1 cellular context compared by ENCODE assay signal in genomic region chr17:38798614-38799500, GRCh38.
TF ChIP-seq lines count a peak whose summit lies in the region.

No MANE protein-coding gene starts in this region.

TF ChIP-seq in HepG2, 621 proteins besides CTCF, POLR2A, EP300 and RAD21 (continued from another document and continues in another):
- TF ChIP-seq, protein P1, sequence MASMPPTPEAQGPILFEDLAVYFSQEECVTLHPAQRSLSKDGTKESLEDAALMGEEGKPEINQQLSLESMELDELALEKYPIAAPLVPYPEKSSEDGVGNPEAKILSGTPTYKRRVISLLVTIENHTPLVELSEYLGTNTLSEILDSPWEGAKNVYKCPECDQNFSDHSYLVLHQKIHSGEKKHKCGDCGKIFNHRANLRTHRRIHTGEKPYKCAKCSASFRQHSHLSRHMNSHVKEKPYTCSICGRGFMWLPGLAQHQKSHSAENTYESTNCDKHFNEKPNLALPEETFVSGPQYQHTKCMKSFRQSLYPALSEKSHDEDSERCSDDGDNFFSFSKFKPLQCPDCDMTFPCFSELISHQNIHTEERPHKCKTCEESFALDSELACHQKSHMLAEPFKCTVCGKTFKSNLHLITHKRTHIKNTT (CRISPR knock-in tag; IDR thresholded peaks at IDR 0.05), result no peak
- TF ChIP-seq KMT2A (CRISPR knock-in tag; IDR thresholded peaks at IDR 0.05), result peak; percentile 66
- 0 out of 2 replicates have a peak, but pooled peaks have one; percentile 45 for TF ChIP-seq ZNF737 (CRISPR knock-in tag; IDR thresholded peaks at IDR 0.05; ENCODE audit: borderline replicate concordance)
- 0 out of 2 replicates have a peak, but pooled peaks have one; percentile 56 for TF ChIP-seq HBP1 (CRISPR knock-in tag; IDR thresholded peaks at IDR 0.05; ENCODE audit: low read depth)
- TF ChIP-seq RBAK (CRISPR knock-in tag; IDR thresholded peaks at IDR 0.05), result 0 out of 2 replicates have a peak, but pooled peaks have one; percentile 64
- peak; percentile 77 for TF ChIP-seq SPEN (CRISPR knock-in tag; IDR thresholded peaks at IDR 0.05; ENCODE audit: low read depth)
- no peak for TF ChIP-seq NFKBIZ (CRISPR knock-in tag; IDR thresholded peaks at IDR 0.05)
- peak; percentile 91 for TF ChIP-seq NR0B2 (CRISPR knock-in tag; IDR thresholded peaks at IDR 0.05)
- peak; percentile 86 for TF ChIP-seq BORCS8-MEF2B (CRISPR knock-in tag; IDR thresholded peaks at IDR 0.05)
- no peak for TF ChIP-seq TBX3 (IDR thresholded peaks at IDR 0.05; ENCODE audit: borderline replicate concordance)
- TF ChIP-seq ZBTB38 (CRISPR knock-in tag; IDR thresholded peaks at IDR 0.05), result peak; percentile 87
- peak; percentile 74 for TF ChIP-seq MYC (CRISPR knock-in tag; IDR thresholded peaks at IDR 0.05; ENCODE audit: borderline replicate concordance)
- 0 out of 2 replicates have a peak, but pooled peaks have one; percentile 39 for TF ChIP-seq SNAI1 (CRISPR knock-in tag; IDR thresholded peaks at IDR 0.05; ENCODE audit: borderline replicate concordance)
- TF ChIP-seq ZNF800 (CRISPR knock-in tag; IDR thresholded peaks at IDR 0.05), result no peak
- peak; percentile 95 for TF ChIP-seq AKAP8 (CRISPR knock-in tag; IDR thresholded peaks at IDR 0.05)
- TF ChIP-seq ARNT (IDR thresholded peaks at IDR 0.05), result no peak
- TF ChIP-seq YEATS4 (CRISPR knock-in tag; IDR thresholded peaks at IDR 0.05; ENCODE audit: borderline replicate concordance), result no peak
- TF ChIP-seq ZBTB7B (CRISPR knock-in tag; IDR thresholded peaks at IDR 0.05), result peak; percentile 81
- TF ChIP-seq SOX6 (IDR thresholded peaks at IDR 0.05), result no peak
- TF ChIP-seq SOX6 (CRISPR knock-in tag; IDR thresholded peaks at IDR 0.05), result no peak; the same call in 1 of the 2 replicates
- peak; percentile 15; the same call in 1 of the 2 replicates for TF ChIP-seq KAT8 (CRISPR knock-in tag; IDR thresholded peaks at IDR 0.05)
- peak; percentile 61; the same call in 1 of the 2 replicates for TF ChIP-seq ZNF746 (CRISPR knock-in tag; IDR thresholded peaks at IDR 0.05)
- TF ChIP-seq ATF7-NPFF (CRISPR knock-in tag; IDR thresholded peaks at IDR 0.05; ENCODE audit: low read depth), result peak; percentile 23; the same call in 1 of the 2 replicates
- peak; percentile 51 for TF ChIP-seq ZNF747 (CRISPR knock-in tag; IDR thresholded peaks at IDR 0.05; ENCODE audit: borderline replicate concordance)
- TF ChIP-seq ZNF674 (CRISPR knock-in tag; IDR thresholded peaks at IDR 0.05; ENCODE audit: low read depth), result peak; percentile 74; the same call in 1 of the 2 replicates
- TF ChIP-seq GPN1 (CRISPR knock-in tag; IDR thresholded peaks at IDR 0.05; ENCODE audit: borderline replicate concordance), result peak; percentile 16; the same call in 1 of the 2 replicates
- no peak for TF ChIP-seq NFE2L2 (IDR thresholded peaks at IDR 0.05; ENCODE audit: low read length)
- TF ChIP-seq ZNF564 (CRISPR knock-in tag; IDR thresholded peaks at IDR 0.05), result peak; percentile 59; the same call in 1 of the 2 replicates
- TF ChIP-seq, protein P2, sequence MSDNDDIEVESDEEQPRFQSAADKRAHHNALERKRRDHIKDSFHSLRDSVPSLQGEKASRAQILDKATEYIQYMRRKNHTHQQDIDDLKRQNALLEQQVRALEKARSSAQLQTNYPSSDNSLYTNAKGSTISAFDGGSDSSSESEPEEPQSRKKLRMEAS (IDR thresholded peaks at IDR 0.05), result peak; percentile 84
- TF ChIP-seq DMAP1 (CRISPR knock-in tag; IDR thresholded peaks at IDR 0.05), result no peak; the same call in 1 of the 2 replicates
- TF ChIP-seq, protein P3, sequence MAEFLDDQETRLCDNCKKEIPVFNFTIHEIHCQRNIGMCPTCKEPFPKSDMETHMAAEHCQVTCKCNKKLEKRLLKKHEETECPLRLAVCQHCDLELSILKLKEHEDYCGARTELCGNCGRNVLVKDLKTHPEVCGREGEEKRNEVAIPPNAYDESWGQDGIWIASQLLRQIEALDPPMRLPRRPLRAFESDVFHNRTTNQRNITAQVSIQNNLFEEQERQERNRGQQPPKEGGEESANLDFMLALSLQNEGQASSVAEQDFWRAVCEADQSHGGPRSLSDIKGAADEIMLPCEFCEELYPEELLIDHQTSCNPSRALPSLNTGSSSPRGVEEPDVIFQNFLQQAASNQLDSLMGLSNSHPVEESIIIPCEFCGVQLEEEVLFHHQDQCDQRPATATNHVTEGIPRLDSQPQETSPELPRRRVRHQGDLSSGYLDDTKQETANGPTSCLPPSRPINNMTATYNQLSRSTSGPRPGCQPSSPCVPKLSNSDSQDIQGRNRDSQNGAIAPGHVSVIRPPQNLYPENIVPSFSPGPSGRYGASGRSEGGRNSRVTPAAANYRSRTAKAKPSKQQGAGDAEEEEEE (CRISPR knock-in tag; IDR thresholded peaks at IDR 0.05; ENCODE audit: borderline replicate concordance), result no peak
- peak; percentile 60; the same call in 1 of the 2 replicates for TF ChIP-seq MIER3 (CRISPR knock-in tag; IDR thresholded peaks at IDR 0.05; ENCODE audit: borderline replicate concordance)
- peak; percentile 37; the same call in 1 of the 2 replicates for TF ChIP-seq ZNF83 (CRISPR knock-in tag; IDR thresholded peaks at IDR 0.05; ENCODE audit: borderline replicate concordance)
- TF ChIP-seq, protein P4, sequence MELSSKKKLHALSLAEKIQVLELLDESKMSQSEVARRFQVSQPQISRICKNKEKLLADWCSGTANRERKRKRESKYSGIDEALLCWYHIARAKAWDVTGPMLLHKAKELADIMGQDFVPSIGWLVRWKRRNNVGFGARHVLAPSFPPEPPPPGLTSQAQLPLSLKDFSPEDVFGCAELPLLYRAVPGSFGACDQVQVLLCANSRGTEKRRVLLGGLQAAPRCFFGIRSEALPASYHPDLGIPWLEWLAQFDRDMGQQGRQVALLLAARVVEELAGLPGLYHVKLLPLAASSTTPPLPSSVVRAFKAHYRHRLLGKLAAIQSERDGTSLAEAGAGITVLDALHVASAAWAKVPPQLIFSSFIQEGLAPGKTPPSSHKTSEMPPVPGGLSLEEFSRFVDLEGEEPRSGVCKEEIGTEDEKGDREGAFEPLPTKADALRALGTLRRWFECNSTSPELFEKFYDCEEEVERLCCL (CRISPR knock-in tag; IDR thresholded peaks at IDR 0.05; ENCODE audit: borderline replicate concordance), result 0 out of 2 replicates have a peak, but pooled peaks have one; percentile 33
- TF ChIP-seq, protein P5, sequence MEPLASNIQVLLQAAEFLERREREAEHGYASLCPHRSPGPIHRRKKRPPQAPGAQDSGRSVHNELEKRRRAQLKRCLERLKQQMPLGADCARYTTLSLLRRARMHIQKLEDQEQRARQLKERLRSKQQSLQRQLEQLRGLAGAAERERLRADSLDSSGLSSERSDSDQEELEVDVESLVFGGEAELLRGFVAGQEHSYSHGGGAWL (CRISPR knock-in tag; IDR thresholded peaks at IDR 0.05), result peak; percentile 66; the same call in 1 of the 2 replicates
- no peak for TF ChIP-seq MZF1 (CRISPR knock-in tag; IDR thresholded peaks at IDR 0.05; ENCODE audit: borderline replicate concordance)
- TF ChIP-seq, protein P6, sequence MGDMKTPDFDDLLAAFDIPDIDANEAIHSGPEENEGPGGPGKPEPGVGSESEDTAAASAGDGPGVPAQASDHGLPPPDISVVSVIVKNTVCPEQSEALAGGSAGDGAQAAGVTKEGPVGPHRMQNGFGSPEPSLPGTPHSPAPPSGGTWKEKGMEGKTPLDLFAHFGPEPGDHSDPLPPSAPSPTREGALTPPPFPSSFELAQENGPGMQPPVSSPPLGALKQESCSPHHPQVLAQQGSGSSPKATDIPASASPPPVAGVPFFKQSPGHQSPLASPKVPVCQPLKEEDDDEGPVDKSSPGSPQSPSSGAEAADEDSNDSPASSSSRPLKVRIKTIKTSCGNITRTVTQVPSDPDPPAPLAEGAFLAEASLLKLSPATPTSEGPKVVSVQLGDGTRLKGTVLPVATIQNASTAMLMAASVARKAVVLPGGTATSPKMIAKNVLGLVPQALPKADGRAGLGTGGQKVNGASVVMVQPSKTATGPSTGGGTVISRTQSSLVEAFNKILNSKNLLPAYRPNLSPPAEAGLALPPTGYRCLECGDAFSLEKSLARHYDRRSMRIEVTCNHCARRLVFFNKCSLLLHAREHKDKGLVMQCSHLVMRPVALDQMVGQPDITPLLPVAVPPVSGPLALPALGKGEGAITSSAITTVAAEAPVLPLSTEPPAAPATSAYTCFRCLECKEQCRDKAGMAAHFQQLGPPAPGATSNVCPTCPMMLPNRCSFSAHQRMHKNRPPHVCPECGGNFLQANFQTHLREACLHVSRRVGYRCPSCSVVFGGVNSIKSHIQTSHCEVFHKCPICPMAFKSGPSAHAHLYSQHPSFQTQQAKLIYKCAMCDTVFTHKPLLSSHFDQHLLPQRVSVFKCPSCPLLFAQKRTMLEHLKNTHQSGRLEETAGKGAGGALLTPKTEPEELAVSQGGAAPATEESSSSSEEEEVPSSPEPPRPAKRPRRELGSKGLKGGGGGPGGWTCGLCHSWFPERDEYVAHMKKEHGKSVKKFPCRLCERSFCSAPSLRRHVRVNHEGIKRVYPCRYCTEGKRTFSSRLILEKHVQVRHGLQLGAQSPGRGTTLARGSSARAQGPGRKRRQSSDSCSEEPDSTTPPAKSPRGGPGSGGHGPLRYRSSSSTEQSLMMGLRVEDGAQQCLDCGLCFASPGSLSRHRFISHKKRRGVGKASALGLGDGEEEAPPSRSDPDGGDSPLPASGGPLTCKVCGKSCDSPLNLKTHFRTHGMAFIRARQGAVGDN (CRISPR knock-in tag; IDR thresholded peaks at IDR 0.05), result peak; percentile 80
- TF ChIP-seq TCF12 (IDR thresholded peaks at IDR 0.05), result no peak
- TF ChIP-seq TCF12 (CRISPR knock-in tag; IDR thresholded peaks at IDR 0.05), result peak; percentile 23; the same call in 1 of the 2 replicates
- TF ChIP-seq, protein P7, sequence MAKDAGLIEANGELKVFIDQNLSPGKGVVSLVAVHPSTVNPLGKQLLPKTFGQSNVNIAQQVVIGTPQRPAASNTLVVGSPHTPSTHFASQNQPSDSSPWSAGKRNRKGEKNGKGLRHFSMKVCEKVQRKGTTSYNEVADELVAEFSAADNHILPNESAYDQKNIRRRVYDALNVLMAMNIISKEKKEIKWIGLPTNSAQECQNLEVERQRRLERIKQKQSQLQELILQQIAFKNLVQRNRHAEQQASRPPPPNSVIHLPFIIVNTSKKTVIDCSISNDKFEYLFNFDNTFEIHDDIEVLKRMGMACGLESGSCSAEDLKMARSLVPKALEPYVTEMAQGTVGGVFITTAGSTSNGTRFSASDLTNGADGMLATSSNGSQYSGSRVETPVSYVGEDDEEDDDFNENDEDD (CRISPR knock-in tag; IDR thresholded peaks at IDR 0.05; ENCODE audit: borderline replicate concordance), result peak; percentile 56; the same call in 1 of the 2 replicates
- TF ChIP-seq ZNF766 (CRISPR knock-in tag; IDR thresholded peaks at IDR 0.05; ENCODE audit: borderline replicate concordance), result no peak
- no peak for TF ChIP-seq PCBP2 (optimal IDR thresholded peaks at IDR 0.05; ENCODE audit: low read depth, low read length, poor library complexity, severe bottlenecking)
- no peak for TF ChIP-seq ZNF552 (CRISPR knock-in tag; IDR thresholded peaks at IDR 0.05; ENCODE audit: borderline replicate concordance)
- TF ChIP-seq HOXA9 (CRISPR knock-in tag; IDR thresholded peaks at IDR 0.05; ENCODE audit: borderline replicate concordance), result no peak
- TF ChIP-seq ZNF879 (CRISPR knock-in tag; IDR thresholded peaks at IDR 0.05), result 0 out of 2 replicates have a peak, but pooled peaks have one; percentile 55
- TF ChIP-seq BHLHE40 (IDR thresholded peaks at IDR 0.05; ENCODE audit: low read length), result no peak
- TF ChIP-seq ZNF772 (CRISPR knock-in tag; IDR thresholded peaks at IDR 0.05), result peak; percentile 79; the same call in 1 of the 2 replicates
- TF ChIP-seq SIX1 (CRISPR knock-in tag; IDR thresholded peaks at IDR 0.05; ENCODE audit: borderline replicate concordance), result no peak
- TF ChIP-seq IRX3 (CRISPR knock-in tag; IDR thresholded peaks at IDR 0.05; ENCODE audit: borderline replicate concordance, low read depth), result no peak; the same call in 1 of the 2 replicates
- TF ChIP-seq ZNF589 (CRISPR knock-in tag; conservative IDR thresholded peaks at IDR 0.05), result peak; percentile 82
- peak; percentile 50; the same call in 1 of the 2 replicates for TF ChIP-seq GMEB1 (CRISPR knock-in tag; IDR thresholded peaks at IDR 0.05; ENCODE audit: borderline replicate concordance)
- no peak for TF ChIP-seq HOXA7 (CRISPR knock-in tag; IDR thresholded peaks at IDR 0.05)
- TF ChIP-seq ZNF274 (CRISPR knock-in tag; IDR thresholded peaks at IDR 0.05), result peak; percentile 95
- no peak for TF ChIP-seq FOXA3 (CRISPR knock-in tag; IDR thresholded peaks at IDR 0.05)
